ENCODE assay signal across 17 cellular contexts in the genomic region with DNA sequence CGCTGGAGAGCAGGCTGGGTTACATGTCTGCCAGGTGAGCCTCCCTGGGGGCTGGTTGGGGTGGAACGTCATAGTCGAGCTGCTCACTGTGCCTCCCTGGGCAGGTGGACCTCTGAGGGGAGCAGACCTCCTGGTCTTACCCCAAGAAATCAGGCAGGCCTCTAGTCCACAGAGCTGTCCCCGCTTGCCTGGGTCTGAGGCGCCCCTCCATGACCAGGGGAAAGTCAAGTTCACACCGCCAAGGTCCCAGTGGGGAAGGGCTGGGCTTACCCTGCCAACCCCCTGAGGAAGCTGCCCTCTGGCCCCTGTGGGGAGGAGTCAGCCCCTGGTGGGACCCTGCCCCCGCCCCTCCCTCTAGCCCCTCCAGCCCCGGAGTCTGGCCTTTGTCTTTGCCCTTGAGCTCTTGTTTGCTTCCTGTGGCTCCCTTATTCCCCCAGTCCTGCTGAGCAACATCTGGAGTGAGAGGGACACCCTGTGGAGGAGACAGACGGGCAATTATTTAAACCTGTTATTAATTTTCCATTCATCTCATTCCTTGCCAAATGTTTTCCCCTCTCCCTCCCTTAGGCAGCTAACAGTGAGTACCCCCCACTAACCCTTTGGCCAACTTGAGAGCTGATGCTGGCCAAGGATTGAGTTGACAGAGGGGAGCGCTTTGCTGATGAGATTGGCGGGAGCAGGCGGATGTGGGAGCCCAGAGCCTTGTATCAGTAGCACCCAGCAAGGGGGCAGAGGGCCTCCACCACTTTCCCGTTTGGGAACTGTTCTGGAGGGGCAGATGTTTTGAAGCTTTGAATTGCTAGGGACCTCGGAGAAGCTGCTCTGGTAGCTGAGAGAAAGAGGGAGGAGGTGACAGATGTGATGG.
DNase-seq lines count a peak whose midpoint lies in the region; ATAC-seq and TF ChIP-seq lines count a peak whose summit lies in the region.
"Had no signal": no experiment of that assay in that cellular context is flagged by ENCODE, and none has a peak within 500 bp of the region (broad histone marks: within the 10 kb centered on the region; RNA-seq: fewer than 3 reads in every experiment).

No MANE protein-coding gene starts in this region.

- H3K4me3 ChIP-seq in GM23338 (no peak overlapping the region), osteoblast (ENCODE audit: insufficient read depth, low read length) (no peak overlapping the region)
- H3K4me3 ChIP-seq: BLaER1 had no signal

- H3K27ac ChIP-seq in GM23338 (ENCODE audit: low read depth) (no peak overlapping the region), osteoblast (ENCODE audit: low read depth, low read length) (no peak overlapping the region)
- H3K27ac ChIP-seq: BLaER1, epithelial cell of prostate had no signal

- no peaks in the 10 kb centered on the region for H3K27me3 ChIP-seq in GM23338 (ENCODE audit: insufficient read depth)
- no peaks in the 10 kb centered on the region for H3K27me3 ChIP-seq in osteoblast (ENCODE audit: insufficient read depth, low read length)
- H3K27me3 ChIP-seq: BLaER1 had no signal

- H3K9me3 Mint-ChIP-seq in GM23338 = peaks cover 6% of the 10 kb centered on the region
- H3K9me3 Mint-ChIP-seq: memory B cell had no signal

- peaks cover 21% of the 10 kb centered on the region for H3K4me1 Mint-ChIP-seq in GM23338
- H3K4me1 Mint-ChIP-seq: memory B cell had no signal

- no peak overlapping the region for H3K4me2 ChIP-seq in GM23338
- H3K4me2 ChIP-seq in osteoblast (ENCODE audit: insufficient read depth, low read length) = no peak overlapping the region
- H3K4me2 ChIP-seq: BLaER1 had no signal

- H3K4me3 Mint-ChIP-seq in GM23338 = no peak overlapping the region
- H3K4me3 Mint-ChIP-seq: memory B cell, neural crest cell had no signal

- TF ChIP-seq CTCF in GM23338 (conservative IDR thresholded peaks at IDR 0.05; ENCODE audit: low read depth in 2 of 2) (0 out of 4 replicates have a peak, but pooled peaks of 1 of the 2 experiments have one; percentile 6), osteoblast (IDR thresholded peaks at IDR 0.05; ENCODE audit: extremely low read depth, low read depth, low read length) (no peak)

- ATAC-seq in GM23338 = peak; percentile 72
- ATAC-seq in SK-N-SH treated with all-trans-retinoic acid at 6 μM for 48 hours = peak; percentile 15; the same call in 1 of the 3 replicates
- no peak for ATAC-seq in GM18498 (IDR thresholded peaks at IDR 0.05; ENCODE audit: unreplicated experiment)

- H3K79me2 ChIP-seq in GM23338 (replicated peaks; ENCODE audit: insufficient read depth) (no peaks in the 10 kb centered on the region), osteoblast (ENCODE audit: insufficient read depth, low read length) (no peaks in the 10 kb centered on the region)

- no peak for DNase-seq in GM23338 (ENCODE audit: low spot score)
- DNase-seq in NCI-H146 treated with DMSO at 0.1 percent for 48 hours (lab: John Stamatoyannopoulos, UW; ENCODE audit: unreplicated experiment) = peak; percentile 91
- DNase-seq in osteoblast (ENCODE audit: insufficient read length, low spot score, missing footprints) = peak; percentile 56
- DNase-seq in AG08395 (ENCODE audit: low spot score) = no peak
- no peak for DNase-seq in HCEC 1CT
- DNase-seq: anterior cingulate cortex, GOT3, MM.1S, NCI-H774, right cardiac atrium, SW 1271 had no signal

- H4K20me1 ChIP-seq in GM23338 (replicated peaks; ENCODE audit: insufficient read depth) (no peaks in the 10 kb centered on the region), osteoblast (ENCODE audit: insufficient read depth, low read length) (no peaks in the 10 kb centered on the region)
- H4K20me1 ChIP-seq: BLaER1 had no signal

- H3K27me3 Mint-ChIP-seq in GM23338 (ENCODE audit: insufficient read depth, low read depth, poor library complexity) = peaks cover 7% of the 10 kb centered on the region
- H3K27me3 Mint-ChIP-seq: memory B cell had no signal

- H3F3A ChIP-seq in GM23338 (replicated peaks; ENCODE audit: low read depth) = no peaks in the 10 kb centered on the region

- peaks cover 32% of the 10 kb centered on the region for H3K36me3 Mint-ChIP-seq in GM23338 (ENCODE audit: low read depth)

- H2AFZ ChIP-seq in GM23338 (no peak overlapping the region), osteoblast (ENCODE audit: low read length) (no peak overlapping the region)

- H3K27ac Mint-ChIP-seq in GM23338 = no peak overlapping the region; the same call in 1 of the 2 replicates
- H3K27ac Mint-ChIP-seq: memory B cell had no signal

- H3K36me3 ChIP-seq in GM23338 (ENCODE audit: insufficient read depth) = peaks cover 6% of the 10 kb centered on the region
- H3K36me3 ChIP-seq in osteoblast (ENCODE audit: insufficient read depth, low read length) = peaks cover 38% of the 10 kb centered on the region

- H3K4me1 ChIP-seq in GM23338 (ENCODE audit: insufficient read depth) (no peaks in the 10 kb centered on the region), osteoblast (ENCODE audit: insufficient read depth, low read length) (no peaks in the 10 kb centered on the region)

- H3K9me3 ChIP-seq in osteoblast (ENCODE audit: low read depth, low read length) = no peaks in the 10 kb centered on the region

- no peaks in the 10 kb centered on the region for H3K9me2 ChIP-seq in GM23338 (ENCODE audit: insufficient read depth)

TF ChIP-seq in GM23338, 12 proteins besides CTCF, POLR2A, EP300 and RAD21:
- TF ChIP-seq ZNF331 (CRISPR knock-in tag; IDR thresholded peaks at IDR 0.05; ENCODE audit: low read depth) = no peak
- TF ChIP-seq, protein P1, sequence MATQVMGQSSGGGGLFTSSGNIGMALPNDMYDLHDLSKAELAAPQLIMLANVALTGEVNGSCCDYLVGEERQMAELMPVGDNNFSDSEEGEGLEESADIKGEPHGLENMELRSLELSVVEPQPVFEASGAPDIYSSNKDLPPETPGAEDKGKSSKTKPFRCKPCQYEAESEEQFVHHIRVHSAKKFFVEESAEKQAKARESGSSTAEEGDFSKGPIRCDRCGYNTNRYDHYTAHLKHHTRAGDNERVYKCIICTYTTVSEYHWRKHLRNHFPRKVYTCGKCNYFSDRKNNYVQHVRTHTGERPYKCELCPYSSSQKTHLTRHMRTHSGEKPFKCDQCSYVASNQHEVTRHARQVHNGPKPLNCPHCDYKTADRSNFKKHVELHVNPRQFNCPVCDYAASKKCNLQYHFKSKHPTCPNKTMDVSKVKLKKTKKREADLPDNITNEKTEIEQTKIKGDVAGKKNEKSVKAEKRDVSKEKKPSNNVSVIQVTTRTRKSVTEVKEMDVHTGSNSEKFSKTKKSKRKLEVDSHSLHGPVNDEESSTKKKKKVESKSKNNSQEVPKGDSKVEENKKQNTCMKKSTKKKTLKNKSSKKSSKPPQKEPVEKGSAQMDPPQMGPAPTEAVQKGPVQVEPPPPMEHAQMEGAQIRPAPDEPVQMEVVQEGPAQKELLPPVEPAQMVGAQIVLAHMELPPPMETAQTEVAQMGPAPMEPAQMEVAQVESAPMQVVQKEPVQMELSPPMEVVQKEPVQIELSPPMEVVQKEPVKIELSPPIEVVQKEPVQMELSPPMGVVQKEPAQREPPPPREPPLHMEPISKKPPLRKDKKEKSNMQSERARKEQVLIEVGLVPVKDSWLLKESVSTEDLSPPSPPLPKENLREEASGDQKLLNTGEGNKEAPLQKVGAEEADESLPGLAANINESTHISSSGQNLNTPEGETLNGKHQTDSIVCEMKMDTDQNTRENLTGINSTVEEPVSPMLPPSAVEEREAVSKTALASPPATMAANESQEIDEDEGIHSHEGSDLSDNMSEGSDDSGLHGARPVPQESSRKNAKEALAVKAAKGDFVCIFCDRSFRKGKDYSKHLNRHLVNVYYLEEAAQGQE (IDR thresholded peaks at IDR 0.05; ENCODE audit: unreplicated experiment) = no peak
TF ChIP-seq in GM23338: peak in this region for 0.

TF ChIP-seq in SK-N-SH treated with all-trans-retinoic acid at 6 μM for 48 hours, 23 proteins besides CTCF, POLR2A, EP300 and RAD21:
- no peak for TF ChIP-seq BACH2 (CRISPR knock-in tag; IDR thresholded peaks at IDR 0.05; ENCODE audit: borderline replicate concordance)
- no peak for TF ChIP-seq ZFP3 (CRISPR knock-in tag; IDR thresholded peaks at IDR 0.05)
- TF ChIP-seq ZC3H10 (CRISPR knock-in tag; IDR thresholded peaks at IDR 0.05) = no peak
- TF ChIP-seq ZNF565 (CRISPR knock-in tag; conservative IDR thresholded peaks at IDR 0.05; ENCODE audit: low read depth) = no peak
- no peak for TF ChIP-seq ZFP30 (CRISPR knock-in tag; IDR thresholded peaks at IDR 0.05)
- TF ChIP-seq, protein P2, sequence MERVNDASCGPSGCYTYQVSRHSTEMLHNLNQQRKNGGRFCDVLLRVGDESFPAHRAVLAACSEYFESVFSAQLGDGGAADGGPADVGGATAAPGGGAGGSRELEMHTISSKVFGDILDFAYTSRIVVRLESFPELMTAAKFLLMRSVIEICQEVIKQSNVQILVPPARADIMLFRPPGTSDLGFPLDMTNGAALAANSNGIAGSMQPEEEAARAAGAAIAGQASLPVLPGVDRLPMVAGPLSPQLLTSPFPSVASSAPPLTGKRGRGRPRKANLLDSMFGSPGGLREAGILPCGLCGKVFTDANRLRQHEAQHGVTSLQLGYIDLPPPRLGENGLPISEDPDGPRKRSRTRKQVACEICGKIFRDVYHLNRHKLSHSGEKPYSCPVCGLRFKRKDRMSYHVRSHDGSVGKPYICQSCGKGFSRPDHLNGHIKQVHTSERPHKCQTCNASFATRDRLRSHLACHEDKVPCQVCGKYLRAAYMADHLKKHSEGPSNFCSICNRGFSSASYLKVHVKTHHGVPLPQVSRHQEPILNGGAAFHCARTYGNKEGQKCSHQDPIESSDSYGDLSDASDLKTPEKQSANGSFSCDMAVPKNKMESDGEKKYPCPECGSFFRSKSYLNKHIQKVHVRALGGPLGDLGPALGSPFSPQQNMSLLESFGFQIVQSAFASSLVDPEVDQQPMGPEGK (CRISPR knock-in tag; IDR thresholded peaks at IDR 0.05; ENCODE audit: borderline replicate concordance) = no peak
- TF ChIP-seq, protein P3, sequence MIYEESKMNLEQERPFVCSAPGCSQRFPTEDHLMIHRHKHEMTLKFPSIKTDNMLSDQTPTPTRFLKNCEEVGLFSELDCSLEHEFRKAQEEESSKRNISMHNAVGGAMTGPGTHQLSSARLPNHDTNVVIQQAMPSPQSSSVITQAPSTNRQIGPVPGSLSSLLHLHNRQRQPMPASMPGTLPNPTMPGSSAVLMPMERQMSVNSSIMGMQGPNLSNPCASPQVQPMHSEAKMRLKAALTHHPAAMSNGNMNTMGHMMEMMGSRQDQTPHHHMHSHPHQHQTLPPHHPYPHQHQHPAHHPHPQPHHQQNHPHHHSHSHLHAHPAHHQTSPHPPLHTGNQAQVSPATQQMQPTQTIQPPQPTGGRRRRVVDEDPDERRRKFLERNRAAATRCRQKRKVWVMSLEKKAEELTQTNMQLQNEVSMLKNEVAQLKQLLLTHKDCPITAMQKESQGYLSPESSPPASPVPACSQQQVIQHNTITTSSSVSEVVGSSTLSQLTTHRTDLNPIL (CRISPR knock-in tag; IDR thresholded peaks at IDR 0.05; ENCODE audit: low read depth) = no peak
- no peak for TF ChIP-seq PPARA (CRISPR knock-in tag; IDR thresholded peaks at IDR 0.05; ENCODE audit: borderline replicate concordance)
- no peak for TF ChIP-seq SNAI2 (CRISPR knock-in tag; IDR thresholded peaks at IDR 0.05)
- TF ChIP-seq GLIS3 (CRISPR knock-in tag; IDR thresholded peaks at IDR 0.05) = no peak

Comparison
In these comparisons a context has a peak if more than half of its experiments do, and no peak if none do; other contexts are left out.
1. DNase-seq: peak in NCI-H146 treated with DMSO at 0.1 percent for 48 hours (single experiment) and osteoblast (single experiment); none in GM23338 (single experiment), AG08395 (single experiment) and HCEC 1CT (single experiment).